In genomic region chr6:144330588-144330987, GRCh38 we compare ENCODE assay signal across 14 cellular contexts. TPM values are rescaled to one million over a fixed set of nuclear protein-coding genes. Genes with fewer than 3 reads are reported as not detected.
DNase-seq lines count a peak whose midpoint lies in the region; ATAC-seq and TF ChIP-seq lines count a peak whose summit lies in the region.
"Had no signal": no experiment of that assay in that cellular context is flagged by ENCODE, and none has a peak within 500 bp of the region (broad histone marks: within the 10 kb centered on the region; RNA-seq: fewer than 3 reads in every experiment).

No MANE protein-coding gene starts in this region.

- H3K9ac ChIP-seq in iPS-20b (ENCODE audit: low read depth, low read length): peak overlapping the region; percentile 39; the same call in 1 of the 2 replicates

- H3K27me3 Mint-ChIP-seq in GM23338 (ENCODE audit: insufficient read depth, low read depth, poor library complexity) (peaks cover 10% of the 10 kb centered on the region), progenitor cell of endocrine pancreas (no peaks in the 10 kb centered on the region)
- no peaks in the 10 kb centered on the region for H3K27me3 Mint-ChIP-seq in activated T-helper 17 cell treated with anti-CD3 and anti-CD28 coated beads, Interleukin-2, amount 50 U/mL, for 72 hours
- peaks cover 5% of the 10 kb centered on the region for H3K27me3 Mint-ChIP-seq in activated T-helper 1 cell treated with anti-CD3 and anti-CD28 coated beads, Interleukin-12 subunit alpha, Interleukin-12 subunit beta, Interleukin-2, Interleukin-4 antibody, amounts not matched to agents 30 ng/mL and 10 ng/mL and 1 ng/mL, durations not matched to agents 14 hours and 24 hours and 36 hours (ENCODE audit: insufficient read depth)

- CTCF ChIA-PET in Panc1 (lab: Charles Lee): no interaction called here

- POLR2A ChIA-PET in Panc1 (lab: Charles Lee): no interaction called here

- intact Hi-C loops in Panc1 (cut with micrococcal nuclease; ENCODE audit: unreplicated experiment): no loop called here
- intact Hi-C loops in activated T-helper 1 cell treated with anti-CD3 and anti-CD28 coated beads, Interleukin-12 subunit alpha, Interleukin-12 subunit beta, Interleukin-2, Interleukin-4 antibody, amounts not matched to agents 30 ng/mL and 10 ng/mL and 1 ng/mL, durations not matched to agents 14 hours and 24 hours and 36 hours (cut with micrococcal nuclease): no loop called here

- no peaks in the 10 kb centered on the region for H3K9me2 ChIP-seq in GM23338 (ENCODE audit: insufficient read depth)

- no peaks in the 10 kb centered on the region for H3K36me3 ChIP-seq in GM23338 (ENCODE audit: insufficient read depth)
- H3K36me3 ChIP-seq in Panc1 (ENCODE audit: control insufficient read depth, insufficient read depth, low read length): no peaks in the 10 kb centered on the region
- H3K36me3 ChIP-seq in iPS-20b (ENCODE audit: insufficient read depth, low read depth, low read length): no peaks in the 10 kb centered on the region

- ATAC-seq in GM23338 (peak; percentile 92), Panc1 (0 out of 2 replicates have a peak, but pooled peaks have one; percentile 30), HG02973 (IDR thresholded peaks at IDR 0.05; ENCODE audit: unreplicated experiment) (no peak), GM21619 (IDR thresholded peaks at IDR 0.05; ENCODE audit: unreplicated experiment) (no peak)
- no peak for ATAC-seq in activated T-helper 17 cell treated with anti-CD3 and anti-CD28 coated beads, Interleukin-2, amount 50 U/mL, for 72 hours (replicated peaks)

- in situ Hi-C loops in Panc1 (cut with HindIII; ENCODE audit: low pct_unique_long_range_greater_than_20kb, low sequenced_read_pairs): no loop called here

- H3F3A ChIP-seq in GM23338 (replicated peaks; ENCODE audit: low read depth): no peaks in the 10 kb centered on the region

- H3K79me2 ChIP-seq in GM23338 (replicated peaks; ENCODE audit: insufficient read depth): peaks cover 52% of the 10 kb centered on the region

- H3K27ac ChIP-seq in GM23338 (ENCODE audit: low read depth): peak overlapping the region; percentile 91
- no peak overlapping the region for H3K27ac ChIP-seq in Panc1 (ENCODE audit: low read length)
- no peak overlapping the region for H3K27ac ChIP-seq in iPS-20b (ENCODE audit: low read length)

- H3K9me3 Mint-ChIP-seq in GM23338: no peaks in the 10 kb centered on the region
- H3K9me3 Mint-ChIP-seq in progenitor cell of endocrine pancreas (ENCODE audit: low read depth): no peaks in the 10 kb centered on the region
- no peaks in the 10 kb centered on the region for H3K9me3 Mint-ChIP-seq in activated T-helper 17 cell treated with anti-CD3 and anti-CD28 coated beads, Interleukin-2, amount 50 U/mL, for 72 hours
- H3K9me3 Mint-ChIP-seq in activated T-helper 1 cell treated with anti-CD3 and anti-CD28 coated beads, Interleukin-12 subunit alpha, Interleukin-12 subunit beta, Interleukin-2, Interleukin-4 antibody, amounts not matched to agents 30 ng/mL and 10 ng/mL and 1 ng/mL, durations not matched to agents 14 hours and 24 hours and 36 hours: no peaks in the 10 kb centered on the region

- H3K9me3 ChIP-seq in Panc1 (ENCODE audit: control insufficient read depth, insufficient read depth, low read depth, low read length) (no peaks in the 10 kb centered on the region), iPS-20b (ENCODE audit: insufficient read depth, low read depth, low read length) (no peaks in the 10 kb centered on the region)

- H3K4me3 ChIP-seq in GM23338 (peak overlapping the region; percentile 39), Panc1 (ENCODE audit: low read depth in 2 of 2, low read length in 2 of 2) (no peak overlapping the region), iPS-20b (ENCODE audit: low read length) (peak overlapping the region; percentile 47)

- H3K4me1 Mint-ChIP-seq in GM23338: peaks cover 82% of the 10 kb centered on the region
- peaks cover 56% of the 10 kb centered on the region for H3K4me1 Mint-ChIP-seq in progenitor cell of endocrine pancreas (ENCODE audit: low read depth)
- H3K4me1 Mint-ChIP-seq in activated T-helper 17 cell treated with anti-CD3 and anti-CD28 coated beads, Interleukin-2, amount 50 U/mL, for 72 hours: peaks cover 9% of the 10 kb centered on the region
- peaks cover 28% of the 10 kb centered on the region for H3K4me1 Mint-ChIP-seq in activated T-helper 1 cell treated with anti-CD3 and anti-CD28 coated beads, Interleukin-12 subunit alpha, Interleukin-12 subunit beta, Interleukin-2, Interleukin-4 antibody, amounts not matched to agents 30 ng/mL and 10 ng/mL and 1 ng/mL, durations not matched to agents 14 hours and 24 hours and 36 hours (ENCODE audit: low read depth)

- no peaks in the 10 kb centered on the region for H3K36me3 Mint-ChIP-seq in GM23338 (ENCODE audit: low read depth)
- peaks cover 5% of the 10 kb centered on the region for H3K36me3 Mint-ChIP-seq in progenitor cell of endocrine pancreas (ENCODE audit: insufficient read depth)
- no peaks in the 10 kb centered on the region for H3K36me3 Mint-ChIP-seq in activated T-helper 17 cell treated with anti-CD3 and anti-CD28 coated beads, Interleukin-2, amount 50 U/mL, for 72 hours (ENCODE audit: low read depth)
- no peaks in the 10 kb centered on the region for H3K36me3 Mint-ChIP-seq in activated T-helper 1 cell treated with anti-CD3 and anti-CD28 coated beads, Interleukin-12 subunit alpha, Interleukin-12 subunit beta, Interleukin-2, Interleukin-4 antibody, amounts not matched to agents 30 ng/mL and 10 ng/mL and 1 ng/mL, durations not matched to agents 14 hours and 24 hours and 36 hours (ENCODE audit: low read depth)

- peak overlapping the region; percentile 61 for H3K4me2 ChIP-seq in GM23338

- no peak overlapping the region for H2AFZ ChIP-seq in GM23338

- H3K27ac Mint-ChIP-seq in GM23338: peak overlapping the region; percentile 99
- H3K27ac Mint-ChIP-seq in progenitor cell of endocrine pancreas: peak overlapping the region; percentile 97
- no peak overlapping the region for H3K27ac Mint-ChIP-seq in activated T-helper 17 cell treated with anti-CD3 and anti-CD28 coated beads, Interleukin-2, amount 50 U/mL, for 72 hours
- no peak overlapping the region for H3K27ac Mint-ChIP-seq in activated T-helper 1 cell treated with anti-CD3 and anti-CD28 coated beads, Interleukin-12 subunit alpha, Interleukin-12 subunit beta, Interleukin-2, Interleukin-4 antibody, amounts not matched to agents 30 ng/mL and 10 ng/mL and 1 ng/mL, durations not matched to agents 14 hours and 24 hours and 36 hours

- TF ChIP-seq CTCF in GM23338 (conservative IDR thresholded peaks at IDR 0.05; ENCODE audit: low read depth in 2 of 2): no peak
- no peak for TF ChIP-seq CTCF in Panc1 (IDR thresholded peaks at IDR 0.05)
- no peak for TF ChIP-seq CTCF in progenitor cell of endocrine pancreas (IDR thresholded peaks at IDR 0.05; ENCODE audit: unreplicated experiment)

- no peaks in the 10 kb centered on the region for H3K27me3 ChIP-seq in GM23338 (ENCODE audit: insufficient read depth)
- H3K27me3 ChIP-seq in Panc1 (ENCODE audit: control insufficient read depth, insufficient read depth, low read length): no peaks in the 10 kb centered on the region
- H3K27me3 ChIP-seq in iPS-20b (ENCODE audit: insufficient read depth, low read length): no peaks in the 10 kb centered on the region

- H3K4me1 ChIP-seq in GM23338 (ENCODE audit: insufficient read depth): peaks cover 74% of the 10 kb centered on the region
- H3K4me1 ChIP-seq in Panc1 (ENCODE audit: control insufficient read depth, insufficient read depth, low read length): peaks cover 11% of the 10 kb centered on the region; the same call in 1 of the 2 replicates
- peaks cover 49% of the 10 kb centered on the region for H3K4me1 ChIP-seq in iPS-20b (ENCODE audit: insufficient read depth, low read length)

- BruUV-seq in Panc1 (replicated peaks; lab: Mats Ljungman, UMichigan): no TSS peak

- peak overlapping the region; percentile 81 for H3K4me3 Mint-ChIP-seq in GM23338
- peak overlapping the region; percentile 65 for H3K4me3 Mint-ChIP-seq in progenitor cell of endocrine pancreas (ENCODE audit: low read depth)
- no peak overlapping the region for H3K4me3 Mint-ChIP-seq in activated T-helper 17 cell treated with anti-CD3 and anti-CD28 coated beads, Interleukin-2, amount 50 U/mL, for 72 hours
- H3K4me3 Mint-ChIP-seq in activated T-helper 1 cell treated with anti-CD3 and anti-CD28 coated beads, Interleukin-12 subunit alpha, Interleukin-12 subunit beta, Interleukin-2, Interleukin-4 antibody, amounts not matched to agents 30 ng/mL and 10 ng/mL and 1 ng/mL, durations not matched to agents 14 hours and 24 hours and 36 hours: no peak overlapping the region

- H4K20me1 ChIP-seq in GM23338 (replicated peaks; ENCODE audit: insufficient read depth): no peaks in the 10 kb centered on the region

- DNase-seq in GM23338 (ENCODE audit: low spot score) (peak; percentile 98), Panc1 (ENCODE audit: low read depth, low spot score) (no peak), progenitor cell of endocrine pancreas (ENCODE audit: low spot score, unreplicated experiment) (peak; percentile 71)
- no peak for DNase-seq in activated T-helper 1 cell treated with anti-CD3 and anti-CD28 coated beads, Interleukin-12 subunit alpha, Interleukin-12 subunit beta, Interleukin-2, Interleukin-4 antibody, amounts not matched to agents 30 ng/mL and 10 ng/mL and 1 ng/mL, durations not matched to agents 14 hours and 24 hours and 36 hours (ENCODE audit: low spot score)
- DNase-seq: amniotic stem cell; DMS 273 treated with DMSO at 0.1 percent for 48 hours; erythroblast; NCI-H524; stimulated activated CD8-positive, alpha-beta memory T cell treated with anti-CD3 and anti-CD28 coated beads, Interleukin-4, amount 100 ng/mL, for 48 hours; SW 1271 had no signal

RNA-seq across cellular contexts. Expression of gene UTRN, which starts 45.5 kb away (rescaled TPM):
- 86.8 and 121 TPM in 2 replicates for total RNA-seq in GM23338 (2014; rRNA removed; shearing (Covaris generic))
- polyA plus RNA-seq in GM23338 (2016; fragmentation: Nextera tagmentation; extraction: Ambion mirVana): 34.8 and 53.9 TPM in 2 replicates
- total RNA-seq in Panc1 (2021; ENCODE audit: unreplicated experiment) (122 TPM), progenitor cell of endocrine pancreas (249 and 263 TPM in 2 replicates)
- 52.1 TPM for polyA plus RNA-seq in Panc1 (2012; ENCODE audit: insufficient read length)
- total RNA-seq in activated T-helper 17 cell treated with anti-CD3 and anti-CD28 coated beads, Interleukin-2, amount 50 U/mL, for 72 hours: 10 to 100 TPM; 51.2 to 55.1 TPM
- 48.3 and 50.6 TPM in 2 replicates for total RNA-seq in activated T-helper 1 cell treated with anti-CD3 and anti-CD28 coated beads, Interleukin-12 subunit alpha, Interleukin-12 subunit beta, Interleukin-2, Interleukin-4 antibody, amounts not matched to agents 30 ng/mL and 10 ng/mL and 1 ng/mL, durations not matched to agents 14 hours and 24 hours and 36 hours

Comparison
In these comparisons a context has a peak if more than half of its experiments do, and no peak if none do; other contexts are left out.
1. ATAC-seq: peak in GM23338 (single experiment) and Panc1 (single experiment); none in HG02973 (single experiment), activated T-helper 17 cell treated with anti-CD3 and anti-CD28 coated beads, Interleukin-2, amount 50 U/mL, for 72 hours (single experiment) and GM21619 (single experiment).
2. DNase-seq: peak in GM23338 (single experiment) and progenitor cell of endocrine pancreas (single experiment); none in Panc1 (single experiment) and activated T-helper 1 cell treated with anti-CD3 and anti-CD28 coated beads, Interleukin-12 subunit alpha, Interleukin-12 subunit beta, Interleukin-2, Interleukin-4 antibody, amounts not matched to agents 30 ng/mL and 10 ng/mL and 1 ng/mL, durations not matched to agents 14 hours and 24 hours and 36 hours (single experiment).
3. H3K4me3 ChIP-seq: peak in GM23338 (single experiment) and iPS-20b (single experiment); none in Panc1 (0 of 2).
4. H3K27ac Mint-ChIP-seq: peak in GM23338 (single experiment) and progenitor cell of endocrine pancreas (single experiment); none in activated T-helper 17 cell treated with anti-CD3 and anti-CD28 coated beads, Interleukin-2, amount 50 U/mL, for 72 hours (single experiment) and activated T-helper 1 cell treated with anti-CD3 and anti-CD28 coated beads, Interleukin-12 subunit alpha, Interleukin-12 subunit beta, Interleukin-2, Interleukin-4 antibody, amounts not matched to agents 30 ng/mL and 10 ng/mL and 1 ng/mL, durations not matched to agents 14 hours and 24 hours and 36 hours (single experiment).
5. H3K4me3 Mint-ChIP-seq: peak in GM23338 (single experiment) and progenitor cell of endocrine pancreas (single experiment); none in activated T-helper 17 cell treated with anti-CD3 and anti-CD28 coated beads, Interleukin-2, amount 50 U/mL, for 72 hours (single experiment) and activated T-helper 1 cell treated with anti-CD3 and anti-CD28 coated beads, Interleukin-12 subunit alpha, Interleukin-12 subunit beta, Interleukin-2, Interleukin-4 antibody, amounts not matched to agents 30 ng/mL and 10 ng/mL and 1 ng/mL, durations not matched to agents 14 hours and 24 hours and 36 hours (single experiment).